ENCODE assay signal across 2 cellular contexts in the genomic region with DNA sequence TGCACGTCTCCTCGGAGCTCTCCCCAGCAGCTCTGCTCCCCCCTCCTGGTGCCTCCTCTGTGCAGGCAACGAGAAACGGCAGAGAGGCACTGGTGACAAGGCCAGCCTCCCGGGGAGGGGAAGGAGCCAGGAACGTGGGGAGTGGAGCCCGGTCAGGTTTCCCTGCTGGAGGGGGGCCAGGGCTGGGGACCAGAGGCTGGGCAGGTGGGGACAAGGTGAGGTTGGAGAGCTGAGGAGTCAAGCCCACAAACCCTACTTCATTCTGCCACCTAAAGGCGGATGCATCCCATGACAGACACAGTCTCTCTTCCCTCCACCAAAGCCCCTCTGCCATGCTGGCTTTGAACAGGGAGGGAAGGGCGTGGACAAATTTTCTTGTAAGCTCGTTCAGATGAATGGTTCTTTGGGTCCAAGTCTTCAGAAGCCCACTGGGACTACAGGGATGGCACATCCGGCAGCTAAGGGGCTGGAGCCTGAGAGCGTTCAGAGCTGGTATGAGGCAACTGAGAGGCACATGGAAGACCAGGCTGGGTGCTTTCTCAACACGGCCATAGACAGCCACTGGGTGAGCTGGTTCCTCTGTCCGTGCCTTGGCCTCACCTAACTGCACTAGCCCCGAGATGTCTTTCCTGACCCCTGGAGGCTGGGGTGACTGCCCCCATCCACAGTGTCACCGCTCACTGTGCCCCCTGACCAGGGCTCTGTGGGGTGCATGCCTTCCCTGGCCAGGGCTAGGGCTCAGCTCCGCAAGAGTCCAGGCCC.
TF ChIP-seq lines count a peak whose summit lies in the region.

No MANE protein-coding gene starts in this region.

TF ChIP-seq in IMR-90, 13 proteins besides CTCF, POLR2A, EP300 and RAD21:
- TF ChIP-seq MAFK (IDR thresholded peaks at IDR 0.05; ENCODE audit: low read depth, low read length) (no peak), MXI1 (IDR thresholded peaks at IDR 0.05; ENCODE audit: borderline replicate concordance, low read depth, low read length) (no peak), SMC3 (IDR thresholded peaks at IDR 0.05; ENCODE audit: low read depth, low read length) (no peak), ELK1 (IDR thresholded peaks at IDR 0.05; ENCODE audit: borderline replicate concordance, low read depth, low read length) (no peak), CHD1 (IDR thresholded peaks at IDR 0.05; ENCODE audit: low read depth, low read length) (no peak), RCOR1 (IDR thresholded peaks at IDR 0.05; ENCODE audit: insufficient replicate concordance, low read length) (no peak), RFX5 (IDR thresholded peaks at IDR 0.05; ENCODE audit: low read depth, low read length) (no peak), CEBPB (IDR thresholded peaks at IDR 0.05; ENCODE audit: low read depth, low read length) (no peak), NFE2L2 (IDR thresholded peaks at IDR 0.05; ENCODE audit: low read depth, low read length) (no peak), FOS (IDR thresholded peaks at IDR 0.05; ENCODE audit: low read depth, low read length) (no peak), BHLHE40 (IDR thresholded peaks at IDR 0.05; ENCODE audit: low read depth, low read length) (no peak), MAZ (IDR thresholded peaks at IDR 0.05; ENCODE audit: borderline replicate concordance, low read depth, low read length) (no peak)
- TF ChIP-seq, protein P1, sequence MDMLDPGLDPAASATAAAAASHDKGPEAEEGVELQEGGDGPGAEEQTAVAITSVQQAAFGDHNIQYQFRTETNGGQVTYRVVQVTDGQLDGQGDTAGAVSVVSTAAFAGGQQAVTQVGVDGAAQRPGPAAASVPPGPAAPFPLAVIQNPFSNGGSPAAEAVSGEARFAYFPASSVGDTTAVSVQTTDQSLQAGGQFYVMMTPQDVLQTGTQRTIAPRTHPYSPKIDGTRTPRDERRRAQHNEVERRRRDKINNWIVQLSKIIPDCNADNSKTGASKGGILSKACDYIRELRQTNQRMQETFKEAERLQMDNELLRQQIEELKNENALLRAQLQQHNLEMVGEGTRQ (IDR thresholded peaks at IDR 0.05; ENCODE audit: low read depth, low read length), result no peak

TF ChIP-seq in H1, 55 proteins besides CTCF, POLR2A, EP300 and RAD21:
- TF ChIP-seq PHF8 (conservative IDR thresholded peaks at IDR 0.05; ENCODE audit: low read depth, low read length), result no peak
- TF ChIP-seq, protein P2, sequence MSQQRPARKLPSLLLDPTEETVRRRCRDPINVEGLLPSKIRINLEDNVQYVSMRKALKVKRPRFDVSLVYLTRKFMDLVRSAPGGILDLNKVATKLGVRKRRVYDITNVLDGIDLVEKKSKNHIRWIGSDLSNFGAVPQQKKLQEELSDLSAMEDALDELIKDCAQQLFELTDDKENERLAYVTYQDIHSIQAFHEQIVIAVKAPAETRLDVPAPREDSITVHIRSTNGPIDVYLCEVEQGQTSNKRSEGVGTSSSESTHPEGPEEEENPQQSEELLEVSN (IDR thresholded peaks at IDR 0.05), result peak; percentile 45; the same call in 1 of the 2 replicates
